In genomic region chr4:86032476-86033022, GRCh38 we compare ENCODE assay signal across 9 cellular contexts.
DNase-seq lines count a peak whose midpoint lies in the region; ATAC-seq and TF ChIP-seq lines count a peak whose summit lies in the region.
"Had no signal": no experiment of that assay in that cellular context is flagged by ENCODE, and none has a peak within 500 bp of the region (broad histone marks: within the 10 kb centered on the region; RNA-seq: fewer than 3 reads in every experiment).

No MANE protein-coding gene starts in this region.

- H3K4me3 ChIP-seq in thoracic aorta, result peak overlapping the region; percentile 60

- no peaks in the 10 kb centered on the region for H3K27me3 ChIP-seq in thoracic aorta (replicated peaks; ENCODE audit: insufficient read depth)

- peak overlapping the region in 2 of 5 experiments; percentile 25 to 51 for H3K4me3 Mint-ChIP-seq in brain
- H3K4me3 Mint-ChIP-seq: activated naive CD4-positive, alpha-beta T cell treated with anti-CD3 and anti-CD28 coated beads, Interleukin-2, amount 50 U/mL, for 24 hours had no signal

- no peaks in the 10 kb centered on the region for H3K9me3 Mint-ChIP-seq in brain
- H3K9me3 Mint-ChIP-seq: activated naive CD4-positive, alpha-beta T cell treated with anti-CD3 and anti-CD28 coated beads, Interleukin-2, amount 50 U/mL, for 24 hours had no signal

- H3K27me3 Mint-ChIP-seq in brain, result no peaks in the 10 kb centered on the region
- H3K27me3 Mint-ChIP-seq: activated naive CD4-positive, alpha-beta T cell treated with anti-CD3 and anti-CD28 coated beads, Interleukin-2, amount 50 U/mL, for 24 hours had no signal

- intact Hi-C loops in posterior cingulate gyrus (cut with DNase I), result no loop called here

- H3K4me1 ChIP-seq in thoracic aorta (ENCODE audit: control insufficient read depth in 1 of 2, low read depth in 2 of 2), result peaks cover 12 to 32% of the 10 kb centered on the region in 2 donors

- peaks cover 31% of the 10 kb centered on the region for H3K4me1 Mint-ChIP-seq in brain
- H3K4me1 Mint-ChIP-seq: activated naive CD4-positive, alpha-beta T cell treated with anti-CD3 and anti-CD28 coated beads, Interleukin-2, amount 50 U/mL, for 24 hours had no signal

- no peak for TF ChIP-seq CTCF in brain (conservative IDR thresholded peaks at IDR 0.05)
- TF ChIP-seq CTCF in thoracic aorta (IDR thresholded peaks at IDR 0.05), result no peak

- H3K27ac Mint-ChIP-seq in brain, result peak overlapping the region in 4 of 5 experiments; percentile 23 to 93 (median 76)
- H3K27ac Mint-ChIP-seq: activated naive CD4-positive, alpha-beta T cell treated with anti-CD3 and anti-CD28 coated beads, Interleukin-2, amount 50 U/mL, for 24 hours had no signal

- peak overlapping the region; percentile 84 to 93 for H3K27ac ChIP-seq in thoracic aorta

- no peaks in the 10 kb centered on the region for H3K36me3 ChIP-seq in thoracic aorta

- peak; percentile 55 for DNase-seq in KG1 (lab: John Stamatoyannopoulos, UW)
- DNase-seq in hepatic stellate cell (ENCODE audit: low spot score), result peak; percentile 64
- DNase-seq in thoracic aorta (ENCODE audit: low spot score), result no peak
- no peak for DNase-seq in SHP77 (lab: John Stamatoyannopoulos, UW)
- no peak for DNase-seq in NCI-H2196 treated with DMSO at 0.1 percent for 48 hours (lab: John Stamatoyannopoulos, UW; ENCODE audit: unreplicated experiment)
- no peak for DNase-seq in posterior cingulate gyrus
- no peak for DNase-seq in NCI-H1417 (lab: John Stamatoyannopoulos, UW)

- no peaks in the 10 kb centered on the region for H3K9me3 ChIP-seq in thoracic aorta

- H3K36me3 Mint-ChIP-seq in brain, result peaks cover 58% of the 10 kb centered on the region
- H3K36me3 Mint-ChIP-seq: activated naive CD4-positive, alpha-beta T cell treated with anti-CD3 and anti-CD28 coated beads, Interleukin-2, amount 50 U/mL, for 24 hours had no signal

- peak; percentile 90 for ATAC-seq in thoracic aorta (ENCODE audit: insufficient number of reproducible peaks, low FRiP score, low read depth)

Comparison
In these comparisons a context has a peak if more than half of its experiments do, and no peak if none do; other contexts are left out.
1. DNase-seq: peak in KG1 (single experiment) and hepatic stellate cell (single experiment); none in thoracic aorta (single experiment), SHP77 (0 of 2), NCI-H2196 treated with DMSO at 0.1 percent for 48 hours (single experiment), posterior cingulate gyrus (0 of 10) and NCI-H1417 (0 of 3).